ENCODE assay signal across 9 cellular contexts in genomic region chr10:8700689-8701088, GRCh38.
"Had no signal": no experiment of that assay in that cellular context is flagged by ENCODE, and none has a peak within 500 bp of the region (broad histone marks: within the 10 kb centered on the region; RNA-seq: fewer than 3 reads in every experiment).

No MANE protein-coding gene starts in this region.

- H2AFZ ChIP-seq: GM23338 had no signal

- FAIRE-seq: H1, H54, HTR-8/SVneo, K562 had no signal

- H3K4me3 Mint-ChIP-seq: GM23338, H9 had no signal

- H3K4me3 ChIP-seq: GM23338, K562 had no signal

- ATAC-seq: GM23338, HCT116, K562 had no signal

- DNase-seq: H9, IMR-90, KG1 had no signal

- H3K4me2 ChIP-seq: GM23338 had no signal

- H3K27ac Mint-ChIP-seq: GM23338, H9 had no signal

- H3K9me3 Mint-ChIP-seq: GM23338 had no signal
